34 cellular contexts compared by ENCODE assay signal in the genomic region with DNA sequence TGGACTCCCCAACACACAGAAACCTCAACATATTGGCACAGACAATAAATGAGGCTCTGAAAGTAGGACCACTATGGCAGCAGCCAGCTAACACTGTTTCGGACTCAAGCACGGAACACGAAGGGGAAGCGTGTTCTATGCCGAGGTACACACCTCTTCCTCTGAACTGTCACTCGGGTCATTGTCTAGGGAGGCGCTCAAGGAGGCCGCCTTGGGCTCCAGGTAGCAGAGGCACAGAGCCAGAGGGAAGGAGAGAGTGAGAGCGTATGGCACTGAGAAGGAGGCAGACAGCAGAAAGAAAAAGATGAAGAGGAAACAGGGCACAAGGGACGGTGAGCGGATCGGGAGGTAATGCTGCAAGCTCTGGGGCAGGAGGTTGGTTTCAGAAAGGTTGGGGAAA.
"Had no signal": no experiment of that assay in that cellular context is flagged by ENCODE, and none has a peak within 500 bp of the region (broad histone marks: within the 10 kb centered on the region; RNA-seq: fewer than 3 reads in every experiment).

No MANE protein-coding gene starts in this region.

- H3K9me3 Mint-ChIP-seq: activated naive CD4-positive, alpha-beta T cell treated with anti-CD3 and anti-CD28 coated beads, Interleukin-2, amount 10 ng/mL, durations not matched to agents 7 days and 5 days; activated naive CD8-positive, alpha-beta T cell treated with anti-CD3 and anti-CD28 coated beads, Interleukin-2, amount 10 ng/mL, durations not matched to agents 7 days and 5 days; dendritic cell treated with granulocyte-macrophage colony-stimulating factor and Interleukin-4, amounts not matched to agents 40 ng/mL and 50 ng/mL, for 4 days; naive thymus-derived CD8-positive, alpha-beta T cell; stimulated activated naive B cell treated with anti-CD40 and anti-IgM and Interleukin-4, amounts not matched to agents 10 μg/mL and 1 μg/mL and 100 μg/mL, for 72 hours had no signal

- H3K27me3 ChIP-seq: breast epithelium, esophagus squamous epithelium, left lung, neutrophil, sigmoid colon, stomach, suprapubic skin, tibial nerve had no signal

- H3K27ac ChIP-seq: breast epithelium, epithelial cell of prostate, esophagus squamous epithelium, left lung, lower lobe of right lung, neutrophil, prostate gland, sigmoid colon, stomach, suprapubic skin, tibial nerve, WERI-Rb-1 had no signal

- H3K27ac Mint-ChIP-seq: activated naive CD4-positive, alpha-beta T cell treated with anti-CD3 and anti-CD28 coated beads, Interleukin-2, amount 10 ng/mL, durations not matched to agents 7 days and 5 days; activated naive CD8-positive, alpha-beta T cell treated with anti-CD3 and anti-CD28 coated beads, Interleukin-2, amount 10 ng/mL, durations not matched to agents 7 days and 5 days; dendritic cell treated with granulocyte-macrophage colony-stimulating factor and Interleukin-4, amounts not matched to agents 40 ng/mL and 50 ng/mL, for 4 days; stimulated activated naive B cell treated with anti-CD40 and anti-IgM and Interleukin-4, amounts not matched to agents 10 μg/mL and 1 μg/mL and 100 μg/mL, for 72 hours; T-helper 17 cell had no signal

- H3K36me3 Mint-ChIP-seq: activated naive CD4-positive, alpha-beta T cell treated with anti-CD3 and anti-CD28 coated beads, Interleukin-2, amount 10 ng/mL, durations not matched to agents 7 days and 5 days; activated naive CD8-positive, alpha-beta T cell treated with anti-CD3 and anti-CD28 coated beads, Interleukin-2, amount 10 ng/mL, durations not matched to agents 7 days and 5 days; stimulated activated naive B cell treated with anti-CD40 and anti-IgM and Interleukin-4, amounts not matched to agents 10 μg/mL and 1 μg/mL and 100 μg/mL, for 72 hours had no signal

- H3K4me1 Mint-ChIP-seq: activated naive CD4-positive, alpha-beta T cell treated with anti-CD3 and anti-CD28 coated beads, Interleukin-2, amount 10 ng/mL, durations not matched to agents 7 days and 5 days; activated naive CD8-positive, alpha-beta T cell treated with anti-CD3 and anti-CD28 coated beads, Interleukin-2, amount 10 ng/mL, durations not matched to agents 7 days and 5 days; T-helper 17 cell had no signal

- ATAC-seq: activated CD4-positive, CD25-positive, alpha-beta regulatory T cell treated with anti-CD3 and anti-CD28 coated beads, Interleukin-2, amount 50 U/mL, for 24 hours; left lung; lower lobe of right lung; naive thymus-derived CD8-positive, alpha-beta T cell; stimulated activated naive B cell treated with anti-CD40 and anti-IgM and Interleukin-4, amounts not matched to agents 10 μg/mL and 1 μg/mL and 100 μg/mL, for 72 hours; T-helper 17 cell had no signal

- H3K4me3 Mint-ChIP-seq: activated naive CD4-positive, alpha-beta T cell treated with anti-CD3 and anti-CD28 coated beads, Interleukin-2, amount 10 ng/mL, durations not matched to agents 7 days and 5 days; activated naive CD8-positive, alpha-beta T cell treated with anti-CD3 and anti-CD28 coated beads, Interleukin-2, amount 10 ng/mL, durations not matched to agents 7 days and 5 days; dendritic cell treated with granulocyte-macrophage colony-stimulating factor and Interleukin-4, amounts not matched to agents 40 ng/mL and 50 ng/mL, for 4 days; naive thymus-derived CD8-positive, alpha-beta T cell; stimulated activated naive B cell treated with anti-CD40 and anti-IgM and Interleukin-4, amounts not matched to agents 10 μg/mL and 1 μg/mL and 100 μg/mL, for 72 hours; T-helper 17 cell had no signal

- H3K27me3 Mint-ChIP-seq: dendritic cell treated with granulocyte-macrophage colony-stimulating factor and Interleukin-4, amounts not matched to agents 40 ng/mL and 50 ng/mL, for 4 days had no signal

- DNase-seq: activated CD4-positive, alpha-beta T cell treated with anti-CD3 and anti-CD28 coated beads for 48 hours; activated CD4-positive, alpha-beta T cell treated with anti-CD3 and anti-CD28 coated beads, Interleukin-2, amount 50 U/mL, for 48 hours; activated CD8-positive, alpha-beta memory T cell treated with anti-CD3 and anti-CD28 coated beads for 24 hours; activated gamma-delta T cell; activated naive CD4-positive, alpha-beta T cell treated with anti-CD3 and anti-CD28 coated beads, Interleukin-2, amount 10 ng/mL, durations not matched to agents 7 days and 5 days; activated naive CD8-positive, alpha-beta T cell treated with anti-CD3 and anti-CD28 coated beads, Interleukin-2, amount 10 ng/mL, durations not matched to agents 7 days and 5 days; activated T-cell treated with anti-CD3 and anti-CD28 coated beads, Interleukin-2, amount 50 U/mL, for 1 hour; effector CD4-positive, alpha-beta T cell; esophagus squamous epithelium; foreskin melanocyte; kidney glomerular epithelial cell; left lung; lower lobe of right lung; mesenchymal stem cell; naive thymus-derived CD8-positive, alpha-beta T cell; retina; sigmoid colon; SK-N-SH; small intestine; stimulated activated CD4-positive, alpha-beta T cell treated with anti-CD3 and anti-CD28 coated beads, Interleukin-4, amount 100 ng/mL, for 4 hours; stimulated activated CD8-positive, alpha-beta memory T cell treated with anti-CD3 and anti-CD28 coated beads, Interleukin-4, amount 100 ng/mL, for 48 hours; stimulated activated naive B cell treated with anti-CD40 and anti-IgM and Interleukin-4, amounts not matched to agents 10 μg/mL and 1 μg/mL and 100 μg/mL, for 72 hours; stomach; T-helper 17 cell; T1000; WERI-Rb-1 had no signal
